12 cellular contexts compared by ENCODE assay signal in genomic region chr17:78417531-78417909, GRCh38. TPM values are rescaled to one million over a fixed set of nuclear protein-coding genes. Genes with fewer than 3 reads are reported as not detected.
DNase-seq lines count a peak whose midpoint lies in the region; ATAC-seq and TF ChIP-seq lines count a peak whose summit lies in the region.
"Had no signal": no experiment of that assay in that cellular context is flagged by ENCODE, and none has a peak within 500 bp of the region (broad histone marks: within the 10 kb centered on the region; RNA-seq: fewer than 3 reads in every experiment).

No MANE protein-coding gene starts in this region.

- H3K4me1 Mint-ChIP-seq in CD4-positive, alpha-beta T cell (ENCODE audit: low read depth) = peaks cover 72% of the 10 kb centered on the region
- peaks cover 48 to 63% (median 58%) of the 10 kb centered on the region in 3 donors for H3K4me1 Mint-ChIP-seq in T-cell
- no peaks in the 10 kb centered on the region for H3K4me1 Mint-ChIP-seq in Calu3 (ENCODE audit: low read depth, unreplicated experiment)

- TF ChIP-seq POLR2A in esophagus squamous epithelium (IDR thresholded peaks at IDR 0.05) = no peak

- H3K9me2 ChIP-seq in Karpas-422 (replicated peaks; ENCODE audit: insufficient read depth, low read length) = no peaks in the 10 kb centered on the region

- H3K4me2 ChIP-seq in Karpas-422 (ENCODE audit: low read depth, low read length, poor library complexity, severe bottlenecking) = no peak overlapping the region

- peaks cover 12% of the 10 kb centered on the region; the same call in 1 of the 2 replicates for H4K20me1 ChIP-seq in Karpas-422 (ENCODE audit: insufficient read depth, low read depth, low read length)

- H3K27me3 ChIP-seq in CD4-positive, alpha-beta T cell (ENCODE audit: control insufficient read depth, insufficient read depth, low read length) = no peaks in the 10 kb centered on the region
- H3K27me3 ChIP-seq in esophagus squamous epithelium (no peaks in the 10 kb centered on the region), psoas muscle (ENCODE audit: insufficient read depth in 3 of 3, low read length in 2 of 3) (no peaks in the 10 kb centered on the region), Karpas-422 (ENCODE audit: low read length) (no peaks in the 10 kb centered on the region)

- BruUV-seq in Calu3 (replicated peaks; lab: Mats Ljungman, UMichigan) = no TSS peak

- DNase-seq in CD4-positive, alpha-beta T cell = no peak
- DNase-seq in T-cell = no peak
- DNase-seq in esophagus squamous epithelium (lab: John Stamatoyannopoulos, UW) = no peak
- peak in 1 of 2 donors; percentile 51 for DNase-seq in psoas muscle
- DNase-seq in Karpas-422 = no peak
- DNase-seq in Calu3 = no peak
- DNase-seq: amniotic stem cell, immature natural killer cell, NCI-H2081 treated with DMSO at 0.1 percent for 48 hours, PC-3 had no signal

- no peaks in the 10 kb centered on the region for H3K9me3 ChIP-seq in CD4-positive, alpha-beta T cell (ENCODE audit: control insufficient read depth, low read length)
- H3K9me3 ChIP-seq in esophagus squamous epithelium (no peaks in the 10 kb centered on the region), psoas muscle (no peaks in the 10 kb centered on the region), Karpas-422 (ENCODE audit: low read length) (no peaks in the 10 kb centered on the region)

- H3K27me3 Mint-ChIP-seq in CD4-positive, alpha-beta T cell = no peaks in the 10 kb centered on the region
- no peaks in the 10 kb centered on the region for H3K27me3 Mint-ChIP-seq in T-cell
- no peaks in the 10 kb centered on the region for H3K27me3 Mint-ChIP-seq in Calu3 (ENCODE audit: unreplicated experiment)

- H3K4me1 ChIP-seq in esophagus squamous epithelium (peaks cover 10 to 85% (median 55%) of the 10 kb centered on the region in 3 donors), psoas muscle (peaks cover 50% of the 10 kb centered on the region), Karpas-422 (ENCODE audit: low read length) (no peaks in the 10 kb centered on the region)

- no peak for TF ChIP-seq CTCF in CD4-positive, alpha-beta T cell (IDR thresholded peaks at IDR 0.05)
- TF ChIP-seq CTCF in esophagus squamous epithelium (IDR thresholded peaks at IDR 0.05) = no peak
- TF ChIP-seq CTCF in psoas muscle (IDR thresholded peaks at IDR 0.05) = no peak
- no peak for TF ChIP-seq CTCF in Calu3 (IDR thresholded peaks at IDR 0.05; ENCODE audit: unreplicated experiment)

- ATAC-seq in CD4-positive, alpha-beta T cell (ENCODE audit: poor library complexity) = no peak
- ATAC-seq in T-cell (replicated peaks in 1 of 4) (no peak), psoas muscle (no peak), HG02884 (IDR thresholded peaks at IDR 0.05; ENCODE audit: unreplicated experiment) (no peak), GM21723 (IDR thresholded peaks at IDR 0.05; ENCODE audit: unreplicated experiment) (no peak)
- ATAC-seq: PC-3 had no signal

- no peak overlapping the region for H3K4me3 Mint-ChIP-seq in CD4-positive, alpha-beta T cell
- H3K4me3 Mint-ChIP-seq in T-cell (no peak overlapping the region), Calu3 (ENCODE audit: low read depth, unreplicated experiment) (no peak overlapping the region)
- H3K4me3 Mint-ChIP-seq: immature natural killer cell had no signal

- H3K36me3 ChIP-seq in esophagus squamous epithelium (peaks cover 8 to 89% (median 13%) of the 10 kb centered on the region in 3 donors), psoas muscle (ENCODE audit: insufficient read depth in 1 of 2, low read depth in 1 of 2) (peaks cover 0 to 40% of the 10 kb centered on the region in 2 donors), Karpas-422 (ENCODE audit: insufficient read depth, low read length) (no peaks in the 10 kb centered on the region; the same call in 1 of the 2 replicates)

- peaks cover 69% of the 10 kb centered on the region for H3K36me3 Mint-ChIP-seq in CD4-positive, alpha-beta T cell (ENCODE audit: low read depth)
- H3K36me3 Mint-ChIP-seq in T-cell (peaks cover 28% of the 10 kb centered on the region), Calu3 (ENCODE audit: insufficient read depth, unreplicated experiment) (peaks cover 34% of the 10 kb centered on the region)

- intact Hi-C loops in CD4-positive, alpha-beta T cell (cut with DNase I, micrococcal nuclease) = loop anchor here in 1 of 2 experiments (5.0 kb wide), 1 partner anchor 35 kb away; no protein-coding TSS in a partner anchor
- intact Hi-C loops in esophagus squamous epithelium (cut with DNase I) = loop anchor here (5.0 kb wide), 1 partner anchor 55 kb away; the partner anchor contains the start of gene SOCS3
- intact Hi-C loops in psoas muscle (cut with DNase I) = no loop called here
- intact Hi-C loops in Calu3 (cut with micrococcal nuclease; ENCODE audit: unreplicated experiment) = no loop called here

- POLR2A ChIA-PET in CD4-positive, alpha-beta T cell (lab: Charles Lee) = interaction anchor here (0.5 to 1.0 kb wide), 3 partner anchors 36 to 287 kb away, joined by 3 read pairs; partner anchors contain the start of gene TMC8
- POLR2A ChIA-PET in T-cell (lab: Charles Lee) = no interaction called here

- no peak overlapping the region for H2AFZ ChIP-seq in Karpas-422 (ENCODE audit: low read length)

- 92 to 96% methylated on average over 5 to 6 of the region's 13 CpGs for WGBS in esophagus squamous epithelium, 2 donors
- WGBS in psoas muscle, 3 donors = 88 to 94% (median 89%) methylated on average over 12 to 13 of the region's 13 CpGs

- no peaks in the 10 kb centered on the region for H3K9me3 Mint-ChIP-seq in CD4-positive, alpha-beta T cell
- H3K9me3 Mint-ChIP-seq in T-cell (no peaks in the 10 kb centered on the region), Calu3 (ENCODE audit: low read depth, unreplicated experiment) (no peaks in the 10 kb centered on the region)
- H3K9me3 Mint-ChIP-seq: immature natural killer cell had no signal

- CTCF ChIA-PET in CD4-positive, alpha-beta T cell (lab: Charles Lee) = interaction anchor here (3.1 kb wide), 1 partner anchor 57 kb away, joined by 11 read pairs; no protein-coding TSS in a partner anchor
- CTCF ChIA-PET in T-cell (lab: Charles Lee) (interaction anchor here (0.6 to 0.9 kb wide), 3 partner anchors 104 to 387 kb away, joined by 3 to 5 read pairs (median 3); no protein-coding TSS in a partner anchor), Calu3 (lab: Charles Lee) (no interaction called here)

- H3K4me3 ChIP-seq in esophagus squamous epithelium = no peak overlapping the region
- H3K4me3 ChIP-seq in psoas muscle = no peak overlapping the region
- H3K4me3 ChIP-seq in Karpas-422 (ENCODE audit: low read length) = no peak overlapping the region

- H3K27ac ChIP-seq in CD4-positive, alpha-beta T cell (ENCODE audit: low read depth, low read length) = no peak overlapping the region
- peak overlapping the region; percentile 47 to 94 (median 77) for H3K27ac ChIP-seq in esophagus squamous epithelium
- peak overlapping the region; percentile 75 for H3K27ac ChIP-seq in psoas muscle
- H3K27ac ChIP-seq in Karpas-422 (ENCODE audit: low read length) = no peak overlapping the region

- H3K79me2 ChIP-seq in Karpas-422 (ENCODE audit: low read length) = no peaks in the 10 kb centered on the region

- H3K27ac Mint-ChIP-seq in CD4-positive, alpha-beta T cell = peak overlapping the region; percentile 91
- H3K27ac Mint-ChIP-seq in T-cell (peak overlapping the region; percentile 76 to 80), Calu3 (ENCODE audit: unreplicated experiment) (no peak overlapping the region)

- no peak overlapping the region for H3K9ac ChIP-seq in Karpas-422 (ENCODE audit: low read length)

RNA-seq across cellular contexts. Expression of gene PGS1, which starts 39.1 kb away (rescaled TPM):
- total RNA-seq in CD4-positive, alpha-beta T cell = 10 to 100 TPM; 40.9 to 45.3 TPM
- 10 to 100 TPM; 60.5 to 87.2 (median 78.9) TPM for total RNA-seq in T-cell
- 10 to 100 TPM; 18.6 to 32.4 (median 23.0) TPM for total RNA-seq in esophagus squamous epithelium
- total RNA-seq in psoas muscle = 10 to 100 TPM; 15.0 to 24.2 (median 20.3) TPM
- polyA plus RNA-seq in psoas muscle = 10 to 100 TPM; 10.2 to 16.3 (median 15.5) TPM
- total RNA-seq in Karpas-422 (2014; rRNA removed; shearing (Covaris generic); ENCODE audit: low replicate concordance) = 15.9 and 33.3 TPM in 2 replicates
- total RNA-seq in Calu3 (2022) = 39.5 and 42.6 TPM in 2 replicates

RNA-seq across cellular contexts. Expression of gene SOCS3, which starts 57.6 kb away (rescaled TPM):
- 100 to 1,000 TPM; 414 to 427 TPM for total RNA-seq in CD4-positive, alpha-beta T cell
- total RNA-seq in T-cell (100 to 1,000 TPM in 2 of 5 donors, 10 to 100 TPM in 3; 14.2 to 248 (median 19.9) TPM), esophagus squamous epithelium (10 to 100 TPM in 3 of 4 donors, 1 to 10 TPM in 1; 6.3 to 23.1 (median 17.1) TPM), psoas muscle (10 to 100 TPM in 3 of 4 donors, 1 to 10 TPM in 1; 8.5 to 43.5 (median 23.6) TPM), Calu3 (2022) (39.5 and 51.6 TPM in 2 replicates)
- 10 to 100 TPM in 1 of 3 donors, 1 to 10 TPM in 2; 5.3 to 24.4 (median 7.5) TPM for polyA plus RNA-seq in psoas muscle
- total RNA-seq in Karpas-422 (2014; rRNA removed; shearing (Covaris generic); ENCODE audit: low replicate concordance) = not detected in 2 replicates

Comparison
In these comparisons a context has a peak if more than half of its experiments do, and no peak if none do; other contexts are left out.
1. H3K27ac ChIP-seq: peak in esophagus squamous epithelium (4 of 4) and psoas muscle (single experiment); none in CD4-positive, alpha-beta T cell (single experiment) and Karpas-422 (single experiment).